ENCODE assay signal across 11 cellular contexts in the genomic region with DNA sequence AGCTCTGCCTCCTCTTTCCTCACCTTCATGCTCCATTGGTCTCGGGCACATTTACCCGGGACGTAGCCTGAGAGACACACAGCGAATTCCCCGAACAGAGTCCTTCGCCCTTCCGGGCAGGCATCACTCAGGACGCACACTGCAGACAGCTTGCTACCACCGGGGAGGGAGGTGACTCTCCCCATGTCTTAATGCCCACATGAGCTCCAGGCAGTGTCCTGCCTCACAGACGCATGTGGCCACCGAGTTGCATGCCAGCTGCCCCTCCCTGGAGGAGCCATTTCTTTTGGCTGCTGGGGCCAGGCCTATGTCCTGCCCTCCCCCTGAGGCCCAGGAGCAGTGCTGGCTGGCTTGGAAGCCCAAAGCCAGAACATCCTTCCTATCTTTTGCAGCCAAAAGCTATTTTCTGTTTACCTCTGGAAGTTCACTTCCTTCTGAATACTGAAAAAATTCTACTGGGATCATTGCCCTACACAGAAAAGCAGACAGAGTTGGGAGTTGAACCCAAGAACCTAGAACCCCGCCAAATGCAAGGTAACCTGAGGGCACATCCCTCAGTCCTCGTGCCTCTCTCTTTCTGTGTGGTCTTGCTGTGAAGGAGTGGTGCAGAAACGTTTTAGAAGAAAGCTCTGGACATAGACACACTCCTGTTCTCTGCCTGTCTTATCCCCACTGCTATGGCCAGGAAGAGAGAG.
DNase-seq lines count a peak whose midpoint lies in the region; ATAC-seq and TF ChIP-seq lines count a peak whose summit lies in the region.
"Had no signal": no experiment of that assay in that cellular context is flagged by ENCODE, and none has a peak within 500 bp of the region (broad histone marks: within the 10 kb centered on the region; RNA-seq: fewer than 3 reads in every experiment).

No MANE protein-coding gene starts in this region.

- 42 to 56% (median 50%) methylated on average over 14 of the region's 14 CpGs for WGBS in heart left ventricle, 4 donors

- POLR2A ChIA-PET in activated CD8-positive, alpha-beta T cell treated with anti-CD3 and anti-CD28 coated beads, Interleukin-2, amount 10 ng/mL, durations not matched to agents 7 days and 5 days (lab: Charles Lee) = interaction anchor here (1.5 kb wide), 1 partner anchor 14 kb away, joined by 6 read pairs; no protein-coding TSS in a partner anchor
- POLR2A ChIA-PET in activated CD8-positive, alpha-beta T cell treated with anti-CD3 and anti-CD28 coated beads for 36 hours (lab: Charles Lee) = interaction anchor here (0.6 kb wide), 1 partner anchor 28 kb away, joined by 3 read pairs; no protein-coding TSS in a partner anchor

- no peak for ATAC-seq in activated CD8-positive, alpha-beta T cell treated with anti-CD3 and anti-CD28 coated beads, Interleukin-2, amount 10 ng/mL, durations not matched to agents 7 days and 5 days
- ATAC-seq in activated CD8-positive, alpha-beta T cell treated with anti-CD3 and anti-CD28 coated beads for 36 hours = no peak
- peak; percentile 7 to 60 (median 49) for ATAC-seq in heart left ventricle
- ATAC-seq: activated T-helper 17 cell treated with anti-CD3 and anti-CD28 coated beads, Interleukin-2, amount 50 U/mL, for 72 hours had no signal

- no peaks in the 10 kb centered on the region for H3K9me3 Mint-ChIP-seq in activated CD8-positive, alpha-beta T cell treated with anti-CD3 and anti-CD28 coated beads, Interleukin-2, amount 10 ng/mL, durations not matched to agents 7 days and 5 days (ENCODE audit: insufficient read depth)
- H3K9me3 Mint-ChIP-seq in activated CD8-positive, alpha-beta T cell treated with anti-CD3 and anti-CD28 coated beads for 36 hours = peaks cover 1% of the 10 kb centered on the region
- H3K9me3 Mint-ChIP-seq: activated T-helper 17 cell treated with anti-CD3 and anti-CD28 coated beads, Interleukin-2, amount 50 U/mL, for 72 hours had no signal

- no peaks in the 10 kb centered on the region for H3K36me3 Mint-ChIP-seq in activated CD8-positive, alpha-beta T cell treated with anti-CD3 and anti-CD28 coated beads, Interleukin-2, amount 10 ng/mL, durations not matched to agents 7 days and 5 days (ENCODE audit: low read depth)
- no peaks in the 10 kb centered on the region for H3K36me3 Mint-ChIP-seq in activated CD8-positive, alpha-beta T cell treated with anti-CD3 and anti-CD28 coated beads for 36 hours (ENCODE audit: low read depth)

- H3K4me3 ChIP-seq in heart left ventricle = no peak overlapping the region
- no peak overlapping the region for H3K4me3 ChIP-seq in neuron (ENCODE audit: low read length)
- no peak overlapping the region for H3K4me3 ChIP-seq in uterus

- H3K27ac ChIP-seq in heart left ventricle = peak overlapping the region; percentile 81 to 93 (median 87)
- peak overlapping the region; percentile 81 to 83 for H3K27ac ChIP-seq in uterus
- H3K27ac ChIP-seq: KMS-11 had no signal

- no peaks in the 10 kb centered on the region for H3K27me3 ChIP-seq in heart left ventricle
- H3K27me3 ChIP-seq in neuron (ENCODE audit: insufficient read depth, low read length) = no peaks in the 10 kb centered on the region
- H3K27me3 ChIP-seq in uterus = no peaks in the 10 kb centered on the region

- no peaks in the 10 kb centered on the region for H3K27me3 Mint-ChIP-seq in activated CD8-positive, alpha-beta T cell treated with anti-CD3 and anti-CD28 coated beads, Interleukin-2, amount 10 ng/mL, durations not matched to agents 7 days and 5 days (ENCODE audit: low read depth)
- no peaks in the 10 kb centered on the region for H3K27me3 Mint-ChIP-seq in activated CD8-positive, alpha-beta T cell treated with anti-CD3 and anti-CD28 coated beads for 36 hours
- H3K27me3 Mint-ChIP-seq: activated T-helper 17 cell treated with anti-CD3 and anti-CD28 coated beads, Interleukin-2, amount 50 U/mL, for 72 hours had no signal

- H3K4me1 ChIP-seq in heart left ventricle (peaks cover 20 to 75% (median 71%) of the 10 kb centered on the region in 12 donors), neuron (ENCODE audit: insufficient read depth, low read length) (peaks cover 31% of the 10 kb centered on the region), uterus (peaks cover 8 to 16% of the 10 kb centered on the region in 2 donors)

- intact Hi-C loops in activated CD8-positive, alpha-beta T cell treated with anti-CD3 and anti-CD28 coated beads for 36 hours (cut with micrococcal nuclease) = no loop called here
- intact Hi-C loops in heart left ventricle (cut with DNase I) = loop anchor here in 8 of 10 donors (2.0 to 10.0 kb wide), 16 partner anchors 43 to 384 kb away; a partner anchor contains a TSS
- intact Hi-C loops in uterus (cut with DNase I; ENCODE audit: low total_unique reads) = no loop called here

- TF ChIP-seq POLR2A in heart left ventricle (IDR thresholded peaks at IDR 0.05) = no peak
- no peak for TF ChIP-seq POLR2A in uterus (IDR thresholded peaks at IDR 0.05)

- peaks cover 21% of the 10 kb centered on the region for H3K4me1 Mint-ChIP-seq in activated CD8-positive, alpha-beta T cell treated with anti-CD3 and anti-CD28 coated beads, Interleukin-2, amount 10 ng/mL, durations not matched to agents 7 days and 5 days (ENCODE audit: low read depth)
- H3K4me1 Mint-ChIP-seq in activated CD8-positive, alpha-beta T cell treated with anti-CD3 and anti-CD28 coated beads for 36 hours (ENCODE audit: low read depth) = peaks cover 7% of the 10 kb centered on the region
- H3K4me1 Mint-ChIP-seq: activated T-helper 17 cell treated with anti-CD3 and anti-CD28 coated beads, Interleukin-2, amount 50 U/mL, for 72 hours had no signal

- no peak for TF ChIP-seq CTCF in activated CD8-positive, alpha-beta T cell treated with anti-CD3 and anti-CD28 coated beads for 36 hours (IDR thresholded peaks at IDR 0.05)
- TF ChIP-seq CTCF in heart left ventricle (IDR thresholded peaks at IDR 0.05) (no peak), uterus (IDR thresholded peaks at IDR 0.05) (no peak)

- peak overlapping the region; percentile 93 for H2AFZ ChIP-seq in neuron (ENCODE audit: low read depth, low read length)

- H3K9me3 ChIP-seq in heart left ventricle (peaks cover 0 to 7% (median 0%) of the 10 kb centered on the region in 12 donors), neuron (ENCODE audit: low read length) (peaks cover 3% of the 10 kb centered on the region), uterus (no peaks in the 10 kb centered on the region)

- CTCF ChIA-PET in activated CD8-positive, alpha-beta T cell treated with anti-CD3 and anti-CD28 coated beads, Interleukin-2, amount 10 ng/mL, durations not matched to agents 7 days and 5 days (lab: Charles Lee) = interaction anchor here (0.9 to 1.0 kb wide), 2 partner anchors 10 to 165 kb away, joined by 3 to 4 read pairs; no protein-coding TSS in a partner anchor
- CTCF ChIA-PET in activated CD8-positive, alpha-beta T cell treated with anti-CD3 and anti-CD28 coated beads for 36 hours (lab: Charles Lee) = interaction anchor here (1.4 kb wide), 1 partner anchor 13 kb away, joined by 3 read pairs; no protein-coding TSS in a partner anchor

- H3K36me3 ChIP-seq in heart left ventricle (no peaks in the 10 kb centered on the region), neuron (ENCODE audit: insufficient read depth, low read length) (no peaks in the 10 kb centered on the region), uterus (no peaks in the 10 kb centered on the region)

- DNase-seq in activated CD8-positive, alpha-beta T cell treated with anti-CD3 and anti-CD28 coated beads, Interleukin-2, amount 10 ng/mL, durations not matched to agents 7 days and 5 days = no peak
- DNase-seq in activated CD8-positive, alpha-beta T cell treated with anti-CD3 and anti-CD28 coated beads for 36 hours = no peak
- peak; percentile 53 to 81 (median 62) for DNase-seq in heart left ventricle
- DNase-seq in uterus = peak; percentile 58 to 61
- no peak for DNase-seq in SIG-M5 treated with dmso at 0.1 percent for 504 hours (lab: John Stamatoyannopoulos, UW; ENCODE audit: unreplicated experiment)
- DNase-seq in effector CD8-positive, alpha-beta T cell (lab: John Stamatoyannopoulos, UW) = no peak
- DNase-seq in GM19240 (ENCODE audit: insufficient read length, low spot score) = no peak
- DNase-seq: NCI-H526 had no signal

- peak overlapping the region; percentile 18 for H3K27ac Mint-ChIP-seq in activated CD8-positive, alpha-beta T cell treated with anti-CD3 and anti-CD28 coated beads, Interleukin-2, amount 10 ng/mL, durations not matched to agents 7 days and 5 days
- H3K27ac Mint-ChIP-seq in activated CD8-positive, alpha-beta T cell treated with anti-CD3 and anti-CD28 coated beads for 36 hours = no peak overlapping the region

- H3K4me3 Mint-ChIP-seq in activated CD8-positive, alpha-beta T cell treated with anti-CD3 and anti-CD28 coated beads, Interleukin-2, amount 10 ng/mL, durations not matched to agents 7 days and 5 days = no peak overlapping the region
- no peak overlapping the region for H3K4me3 Mint-ChIP-seq in activated CD8-positive, alpha-beta T cell treated with anti-CD3 and anti-CD28 coated beads for 36 hours
- H3K4me3 Mint-ChIP-seq: activated T-helper 17 cell treated with anti-CD3 and anti-CD28 coated beads, Interleukin-2, amount 50 U/mL, for 72 hours had no signal

Comparison
In these comparisons a context has a peak if more than half of its experiments do, and no peak if none do; other contexts are left out.
1. ATAC-seq: peak in heart left ventricle (4 of 4); none in activated CD8-positive, alpha-beta T cell treated with anti-CD3 and anti-CD28 coated beads, Interleukin-2, amount 10 ng/mL, durations not matched to agents 7 days and 5 days (single experiment) and activated CD8-positive, alpha-beta T cell treated with anti-CD3 and anti-CD28 coated beads for 36 hours (single experiment).
2. DNase-seq: peak in heart left ventricle (5 of 5) and uterus (2 of 2); none in activated CD8-positive, alpha-beta T cell treated with anti-CD3 and anti-CD28 coated beads, Interleukin-2, amount 10 ng/mL, durations not matched to agents 7 days and 5 days (single experiment), activated CD8-positive, alpha-beta T cell treated with anti-CD3 and anti-CD28 coated beads for 36 hours (single experiment), SIG-M5 treated with dmso at 0.1 percent for 504 hours (single experiment), effector CD8-positive, alpha-beta T cell (single experiment) and GM19240 (single experiment).
3. intact Hi-C loops: an anchor here in heart left ventricle (2.0 to 10.0 kb wide); none called in activated CD8-positive, alpha-beta T cell treated with anti-CD3 and anti-CD28 coated beads for 36 hours and uterus.